ENCODE assay signal across 1 cellular context in genomic region chr20:63641792-63642517, GRCh38.
TF ChIP-seq lines count a peak whose summit lies in the region.

No MANE protein-coding gene starts in this region.

TF ChIP-seq in GM12878, 131 proteins besides CTCF, POLR2A, EP300 and RAD21 (continued from another document and continues in another):
- TF ChIP-seq CUX1 (IDR thresholded peaks at IDR 0.05; ENCODE audit: insufficient replicate concordance, low read depth, low read length) (no peak), SP1 (IDR thresholded peaks at IDR 0.05; ENCODE audit: low read depth, low read length) (no peak), ATF7 (IDR thresholded peaks at IDR 0.05; ENCODE audit: low read depth) (no peak), TCF7 (IDR thresholded peaks at IDR 0.05; ENCODE audit: borderline replicate concordance) (no peak), HDGF (IDR thresholded peaks at IDR 0.05) (no peak), NKRF (conservative IDR thresholded peaks at IDR 0.05) (peak; percentile 30; the same call in 1 of the 2 replicates), TARDBP (IDR thresholded peaks at IDR 0.05; ENCODE audit: borderline replicate concordance) (no peak), RELA (IDR thresholded peaks at IDR 0.05; ENCODE audit: borderline replicate concordance, partially characterized antibody) (no peak), SIN3A (IDR thresholded peaks at IDR 0.05; ENCODE audit: low read depth, low read length) (no peak), MXI1 (IDR thresholded peaks at IDR 0.05; ENCODE audit: low read depth, low read length) (0 out of 2 replicates have a peak, but pooled peaks have one; percentile 20), SPI1 (IDR thresholded peaks at IDR 0.05; ENCODE audit: borderline replicate concordance, insufficient read depth, low read depth, low read length) (no peak), FOS (IDR thresholded peaks at IDR 0.05; ENCODE audit: borderline replicate concordance, extremely low read depth, insufficient read length) (no peak), BCL11A (IDR thresholded peaks at IDR 0.05; ENCODE audit: low read depth, low read length) (no peak), KLF5 (IDR thresholded peaks at IDR 0.05; ENCODE audit: partially characterized antibody) (peak; percentile 64), ATF3 (IDR thresholded peaks at IDR 0.05; ENCODE audit: borderline replicate concordance, extremely low read depth, low read depth, low read length) (no peak), ZNF592 (IDR thresholded peaks at IDR 0.05) (no peak), MTA2 (IDR thresholded peaks at IDR 0.05; ENCODE audit: low read depth) (no peak), ZNF274 (IDR thresholded peaks at IDR 0.05; ENCODE audit: insufficient read depth, insufficient read length) (no peak), TAF1 (IDR thresholded peaks at IDR 0.05; ENCODE audit: borderline replicate concordance, low read depth, low read length) (0 out of 2 replicates have a peak, but pooled peaks have one; percentile 1), SUPT20H (IDR thresholded peaks at IDR 0.05; ENCODE audit: borderline replicate concordance, control insufficient read depth, low read depth, low read length) (no peak), FOXK2 (IDR thresholded peaks at IDR 0.05) (no peak), PBX3 (IDR thresholded peaks at IDR 0.05; ENCODE audit: insufficient replicate concordance, low read depth, low read length) (no peak), TCF12 (IDR thresholded peaks at IDR 0.05; ENCODE audit: low read depth, low read length) (peak; percentile 96), RB1 (IDR thresholded peaks at IDR 0.05; ENCODE audit: borderline replicate concordance) (peak; percentile 75; the same call in 1 of the 2 replicates), ZNF622 (IDR thresholded peaks at IDR 0.05) (no peak), ZBTB40 (IDR thresholded peaks at IDR 0.05; ENCODE audit: borderline replicate concordance) (no peak), GABPA (IDR thresholded peaks at IDR 0.05; ENCODE audit: low read depth) (no peak), BMI1 (IDR thresholded peaks at IDR 0.05; ENCODE audit: borderline replicate concordance) (no peak), ZNF384 (IDR thresholded peaks at IDR 0.05; ENCODE audit: borderline replicate concordance, low read depth, low read length) (no peak), YY1 (IDR thresholded peaks at IDR 0.05; ENCODE audit: low read depth, low read length) (peak; percentile 76), BRCA1 (IDR thresholded peaks at IDR 0.05; ENCODE audit: low read depth, low read length) (no peak), NFIC (IDR thresholded peaks at IDR 0.05; ENCODE audit: low read depth, low read length) (no peak), BHLHE40 (IDR thresholded peaks at IDR 0.05; ENCODE audit: borderline replicate concordance in 1 of 2, low read depth in 2 of 2, low read length in 1 of 2) (peak; percentile 71 to 91; a peak in 3 of 4 replicates), IRF3 (IDR thresholded peaks at IDR 0.05) (no peak), ZBTB33 (IDR thresholded peaks at IDR 0.05) (no peak), MEF2B (IDR thresholded peaks at IDR 0.05; ENCODE audit: partially characterized antibody, poor library complexity, severe bottlenecking) (no peak), ASH2L (IDR thresholded peaks at IDR 0.05; ENCODE audit: borderline replicate concordance, low read depth) (no peak)
